Comparison of ENCODE assay signal across 15 cellular contexts in genomic region chr10:73838008-73838567, GRCh38.
"Had no signal": no experiment of that assay in that cellular context is flagged by ENCODE, and none has a peak within 500 bp of the region (broad histone marks: within the 10 kb centered on the region; RNA-seq: fewer than 3 reads in every experiment).

No MANE protein-coding gene starts in this region.

- FAIRE-seq: bronchial epithelial cell, islet of Langerhans had no signal

- ATAC-seq: activated T-cell treated with anti-CD3 and anti-CD28 coated beads, Interleukin-2, amount 50 U/mL, for 4 hours; effector memory CD8-positive, alpha-beta T cell; natural killer cell had no signal

- DNase-seq: activated CD4-positive, alpha-beta memory T cell treated with anti-CD3 and anti-CD28 coated beads for 36 hours; activated CD4-positive, CD25-positive, alpha-beta regulatory T cell treated with anti-CD3 and anti-CD28 coated beads, Interleukin-2, amount 50 U/mL, for 72 hours; activated gamma-delta T cell treated with Interleukin-2 at 50 U/mL for 16 hours; activated naive CD8-positive, alpha-beta T cell treated with anti-CD3 and anti-CD28 coated beads for 36 hours; activated T-cell treated with anti-CD3 and anti-CD28 coated beads, Interleukin-2, amount 50 U/mL, for 4 hours; anterior cingulate cortex; colonic mucosa; effector memory CD8-positive, alpha-beta T cell; erythroblast; heart left ventricle; natural killer cell; trophoblast cell had no signal

- H3K27ac Mint-ChIP-seq: activated CD4-positive, alpha-beta memory T cell treated with anti-CD3 and anti-CD28 coated beads for 36 hours; activated naive CD8-positive, alpha-beta T cell treated with anti-CD3 and anti-CD28 coated beads for 36 hours; effector memory CD8-positive, alpha-beta T cell; natural killer cell had no signal

- H3K4me1 ChIP-seq: colonic mucosa, heart left ventricle had no signal

- H3K36me3 Mint-ChIP-seq: natural killer cell had no signal

- H3K9me3 Mint-ChIP-seq: activated CD4-positive, alpha-beta memory T cell treated with anti-CD3 and anti-CD28 coated beads for 36 hours; activated naive CD8-positive, alpha-beta T cell treated with anti-CD3 and anti-CD28 coated beads for 36 hours; activated T-cell treated with anti-CD3 and anti-CD28 coated beads, Interleukin-2, amount 50 U/mL, for 4 hours; effector memory CD8-positive, alpha-beta T cell; natural killer cell had no signal

- H3K4me3 ChIP-seq: colonic mucosa, heart left ventricle, smooth muscle cell had no signal

- H3K27ac ChIP-seq: colonic mucosa had no signal

- H3K4me2 ChIP-seq: smooth muscle cell had no signal

- H3K4me1 Mint-ChIP-seq: activated naive CD8-positive, alpha-beta T cell treated with anti-CD3 and anti-CD28 coated beads for 36 hours had no signal

- H3K27me3 ChIP-seq: colonic mucosa, heart left ventricle had no signal

- H3K4me3 Mint-ChIP-seq: activated CD4-positive, alpha-beta memory T cell treated with anti-CD3 and anti-CD28 coated beads for 36 hours; activated naive CD8-positive, alpha-beta T cell treated with anti-CD3 and anti-CD28 coated beads for 36 hours; activated T-cell treated with anti-CD3 and anti-CD28 coated beads, Interleukin-2, amount 50 U/mL, for 4 hours; effector memory CD8-positive, alpha-beta T cell; natural killer cell had no signal

- H3K27me3 Mint-ChIP-seq: activated CD4-positive, alpha-beta memory T cell treated with anti-CD3 and anti-CD28 coated beads for 36 hours; activated naive CD8-positive, alpha-beta T cell treated with anti-CD3 and anti-CD28 coated beads for 36 hours; effector memory CD8-positive, alpha-beta T cell had no signal

- H3K9me3 ChIP-seq: colonic mucosa, heart left ventricle had no signal
